In genomic region chr12:132510111-132510724, GRCh38 we compare ENCODE assay signal across 15 cellular contexts.
"Had no signal": no experiment of that assay in that cellular context is flagged by ENCODE, and none has a peak within 500 bp of the region (broad histone marks: within the 10 kb centered on the region; RNA-seq: fewer than 3 reads in every experiment).

No MANE protein-coding gene starts in this region.

- H3K27me3 ChIP-seq: neural progenitor cell, spleen, transverse colon, upper lobe of right lung, uterus had no signal

- H3K9ac ChIP-seq: neural progenitor cell, parathyroid adenoma had no signal

- ATAC-seq: effector memory CD8-positive, alpha-beta T cell; naive thymus-derived CD4-positive, alpha-beta T cell; stimulated activated memory B cell treated with anti-CD40 and anti-IgM and Interleukin-4, amounts not matched to agents 10 μg/mL and 1 μg/mL and 100 μg/mL, for 72 hours; stimulated activated naive CD8-positive, alpha-beta T cell treated with anti-CD3 and anti-CD28 coated beads, Interleukin-15, Interleukin-2, amounts not matched to agents 100 U/mL and 50 U/mL, for 24 hours; upper lobe of right lung had no signal

- H2AFZ ChIP-seq: neural progenitor cell, parathyroid adenoma had no signal

- H3K4me3 ChIP-seq: neural progenitor cell, skin epidermis, spleen, transverse colon, upper lobe of right lung, uterus had no signal

- H3K9me3 ChIP-seq: spleen, transverse colon, upper lobe of right lung, uterus had no signal

- H3K27ac ChIP-seq: neural progenitor cell, parathyroid adenoma, skin epidermis, spleen, transverse colon, upper lobe of right lung, uterus had no signal

- DNase-seq: cortex of kidney; effector memory CD8-positive, alpha-beta T cell; mesendoderm; midbrain; naive thymus-derived CD4-positive, alpha-beta T cell; spleen; stimulated activated CD4-positive, alpha-beta T cell treated with anti-CD3 and anti-CD28 coated beads, Interleukin-4, amount 100 ng/mL, for 4 hours; stimulated activated naive CD8-positive, alpha-beta T cell treated with anti-CD3 and anti-CD28 coated beads, Interleukin-15, Interleukin-2, amounts not matched to agents 100 U/mL and 50 U/mL, for 24 hours; transverse colon; upper lobe of right lung; uterus had no signal

- H3K4me2 ChIP-seq: neural progenitor cell had no signal

- H3K36me3 ChIP-seq: neural progenitor cell, transverse colon, uterus had no signal
